19 cellular contexts compared by ENCODE assay signal in genomic region chr4:127843704-127844604, GRCh38.
"Had no signal": no experiment of that assay in that cellular context is flagged by ENCODE, and none has a peak within 500 bp of the region (broad histone marks: within the 10 kb centered on the region; RNA-seq: fewer than 3 reads in every experiment).

No MANE protein-coding gene starts in this region.

- H3K4me1 ChIP-seq: gastrocnemius medialis, tibial artery had no signal

- H3K27me3 Mint-ChIP-seq: activated naive CD4-positive, alpha-beta T cell treated with anti-CD3 and anti-CD28 coated beads, Interleukin-2, amount 10 ng/mL, durations not matched to agents 7 days and 5 days; central memory CD8-positive, alpha-beta T cell; natural killer cell treated with Interleukin-12 subunit alpha and Interleukin-12 subunit beta and Interleukin-15 and Interleukin-18, amount 100 ng/mL, for 72 hours; stimulated activated naive B cell treated with anti-CD40 and anti-IgM and Interleukin-4, amounts not matched to agents 10 μg/mL and 1 μg/mL and 100 μg/mL, for 72 hours; T-cell had no signal

- H3K4me1 Mint-ChIP-seq: activated naive CD4-positive, alpha-beta T cell treated with anti-CD3 and anti-CD28 coated beads, Interleukin-2, amount 10 ng/mL, durations not matched to agents 7 days and 5 days; central memory CD8-positive, alpha-beta T cell; immature natural killer cell; stimulated activated naive B cell treated with anti-CD40 and anti-IgM and Interleukin-4, amounts not matched to agents 10 μg/mL and 1 μg/mL and 100 μg/mL, for 72 hours had no signal

- H3K27ac Mint-ChIP-seq: activated naive CD4-positive, alpha-beta T cell treated with anti-CD3 and anti-CD28 coated beads, Interleukin-2, amount 10 ng/mL, durations not matched to agents 7 days and 5 days; immature natural killer cell; natural killer cell treated with Interleukin-12 subunit alpha and Interleukin-12 subunit beta and Interleukin-15 and Interleukin-18, amount 100 ng/mL, for 72 hours; stimulated activated naive B cell treated with anti-CD40 and anti-IgM and Interleukin-4, amounts not matched to agents 10 μg/mL and 1 μg/mL and 100 μg/mL, for 72 hours; T-cell had no signal

- ATAC-seq: activated CD4-positive, CD25-positive, alpha-beta regulatory T cell treated with anti-CD3 and anti-CD28 coated beads, Interleukin-2, amount 50 U/mL, for 24 hours; gastrocnemius medialis; natural killer cell treated with Interleukin-12 subunit alpha and Interleukin-12 subunit beta and Interleukin-15 and Interleukin-18, amount 100 ng/mL, for 72 hours; sciatic nerve; stimulated activated naive B cell treated with anti-CD40 and anti-IgM and Interleukin-4, amounts not matched to agents 10 μg/mL and 1 μg/mL and 100 μg/mL, for 72 hours; T-cell had no signal

- H3K27me3 ChIP-seq: brain microvascular endothelial cell, gastrocnemius medialis, tibial artery had no signal

- DNase-seq: activated CD4-positive, alpha-beta T cell treated with anti-CD3 and anti-CD28 coated beads, Interleukin-2, amount 50 U/mL, for 1 hour; activated CD8-positive, alpha-beta memory T cell treated with anti-CD3 and anti-CD28 coated beads for 24 hours; activated CD8-positive, alpha-beta memory T cell treated with anti-CD3 and anti-CD28 coated beads, Interleukin-2, amount 50 U/mL, for 48 hours; activated effector memory CD4-positive, alpha-beta T cell treated with Interleukin-2 at 50 U/mL for 16 hours; activated naive CD4-positive, alpha-beta T cell treated with anti-CD3 and anti-CD28 coated beads, Interleukin-2, amount 10 ng/mL, durations not matched to agents 7 days and 5 days; activated T-cell treated with anti-CD3 and anti-CD28 coated beads, Interleukin-2, amount 50 U/mL, for 48 hours; aorta; brain microvascular endothelial cell; gastrocnemius medialis; immature natural killer cell; stimulated activated CD4-positive, alpha-beta T cell treated with anti-CD3 and anti-CD28 coated beads, Interleukin-4, amount 100 ng/mL, for 4 hours; stimulated activated naive B cell treated with anti-CD40 and anti-IgM and Interleukin-4, amounts not matched to agents 10 μg/mL and 1 μg/mL and 100 μg/mL, for 72 hours; T-cell; tibial artery had no signal

- H3K4me3 Mint-ChIP-seq: activated naive CD4-positive, alpha-beta T cell treated with anti-CD3 and anti-CD28 coated beads, Interleukin-2, amount 10 ng/mL, durations not matched to agents 7 days and 5 days; central memory CD8-positive, alpha-beta T cell; immature natural killer cell; natural killer cell treated with Interleukin-12 subunit alpha and Interleukin-12 subunit beta and Interleukin-15 and Interleukin-18, amount 100 ng/mL, for 72 hours; stimulated activated naive B cell treated with anti-CD40 and anti-IgM and Interleukin-4, amounts not matched to agents 10 μg/mL and 1 μg/mL and 100 μg/mL, for 72 hours; T-cell had no signal

- H3K27ac ChIP-seq: brain microvascular endothelial cell, coronary artery, gastrocnemius medialis, tibial artery had no signal
